Comparison of ENCODE assay signal across 9 cellular contexts in genomic region chr13:32019612-32020233, GRCh38. TPM values are rescaled to one million over a fixed set of nuclear protein-coding genes. Genes with fewer than 3 reads are reported as not detected.
DNase-seq lines count a peak whose midpoint lies in the region; ATAC-seq and TF ChIP-seq lines count a peak whose summit lies in the region.
"Had no signal": no experiment of that assay in that cellular context is flagged by ENCODE, and none has a peak within 500 bp of the region (broad histone marks: within the 10 kb centered on the region; RNA-seq: fewer than 3 reads in every experiment).

No MANE protein-coding gene starts in this region.

- H3K4me1 Mint-ChIP-seq in naive thymus-derived CD8-positive, alpha-beta T cell = no peaks in the 10 kb centered on the region

- H3K9me3 Mint-ChIP-seq in naive thymus-derived CD8-positive, alpha-beta T cell = no peaks in the 10 kb centered on the region

- DNase-seq in NCI-H1417 (lab: John Stamatoyannopoulos, UW) (peak; percentile 24 to 76 (median 41)), NCI-H1417 treated with DMSO at 0.1 percent for 48 hours (lab: John Stamatoyannopoulos, UW) (no peak), LHCN-M2 (ENCODE audit: low read depth) (peak; percentile 50), fibroblast of gingiva (ENCODE audit: low read depth) (peak; percentile 48)
- DNase-seq in naive thymus-derived CD8-positive, alpha-beta T cell = peak in 8 of 10 donors; percentile 13 to 66 (median 26)

- H3K27ac Mint-ChIP-seq in naive thymus-derived CD8-positive, alpha-beta T cell = no peak overlapping the region

- H2AFZ ChIP-seq in SU-DHL-6 (ENCODE audit: low read depth, low read length, severe bottlenecking) = no peak overlapping the region

- TF ChIP-seq CTCF in SU-DHL-6 (IDR thresholded peaks at IDR 0.05; ENCODE audit: insufficient read depth, low read length, poor library complexity, severe bottlenecking) = peak; percentile 73

- no peak overlapping the region for H3K4me3 Mint-ChIP-seq in naive thymus-derived CD8-positive, alpha-beta T cell

- H3K36me3 Mint-ChIP-seq in naive thymus-derived CD8-positive, alpha-beta T cell = no peaks in the 10 kb centered on the region

- no peaks in the 10 kb centered on the region for H3K27me3 ChIP-seq in SU-DHL-6 (ENCODE audit: low read length)
- H3K27me3 ChIP-seq: BLaER1 treated with 17β-estradiol and CSF1 and Interleukin-3, amounts not matched to agents 10 nM and 100 nM had no signal

- no peak overlapping the region for H3K4me2 ChIP-seq in SU-DHL-6 (ENCODE audit: low read depth, low read length, poor library complexity, severe bottlenecking)
- H3K4me2 ChIP-seq: BLaER1 treated with 17β-estradiol and CSF1 and Interleukin-3, amounts not matched to agents 10 nM and 100 nM had no signal

- H3K9ac ChIP-seq in SU-DHL-6 (ENCODE audit: low read length) = no peak overlapping the region
- H3K9ac ChIP-seq: BLaER1 treated with 17β-estradiol and CSF1 and Interleukin-3, amounts not matched to agents 10 nM and 100 nM had no signal

- POLR2A ChIA-PET in naive thymus-derived CD8-positive, alpha-beta T cell (lab: Charles Lee) = no interaction called here

- H3K9me2 ChIP-seq in SU-DHL-6 (replicated peaks; ENCODE audit: insufficient read depth, low read length) = no peaks in the 10 kb centered on the region

- no peaks in the 10 kb centered on the region for H3K36me3 ChIP-seq in SU-DHL-6 (ENCODE audit: low read length)
- H3K36me3 ChIP-seq: BLaER1 treated with 17β-estradiol and CSF1 and Interleukin-3, amounts not matched to agents 10 nM and 100 nM had no signal

- no peaks in the 10 kb centered on the region for H3K79me2 ChIP-seq in SU-DHL-6 (ENCODE audit: insufficient read depth, low read length)

- H3K4me3 ChIP-seq in SU-DHL-6 (ENCODE audit: insufficient read depth, low read length, poor library complexity, severe bottlenecking) = no peak overlapping the region
- H3K4me3 ChIP-seq: BLaER1 treated with 17β-estradiol and CSF1 and Interleukin-3, amounts not matched to agents 10 nM and 100 nM had no signal

- H3K27ac ChIP-seq in SU-DHL-6 (ENCODE audit: low read depth, low read length) = no peak overlapping the region
- H3K27ac ChIP-seq: BLaER1 treated with 17β-estradiol and CSF1 and Interleukin-3, amounts not matched to agents 10 nM and 100 nM had no signal

- H3K9me3 ChIP-seq in SU-DHL-6 (ENCODE audit: insufficient read depth, low read length) = no peaks in the 10 kb centered on the region
- H3K9me3 ChIP-seq: BLaER1 treated with 17β-estradiol and CSF1 and Interleukin-3, amounts not matched to agents 10 nM and 100 nM had no signal

- peak; percentile 61 for ATAC-seq in GM19395 (IDR thresholded peaks at IDR 0.05; ENCODE audit: unreplicated experiment)
- ATAC-seq in naive thymus-derived CD8-positive, alpha-beta T cell = peak; percentile 52
- no peak for ATAC-seq in HG02763 (IDR thresholded peaks at IDR 0.05; ENCODE audit: unreplicated experiment)

- no peaks in the 10 kb centered on the region for H3K27me3 Mint-ChIP-seq in naive thymus-derived CD8-positive, alpha-beta T cell

- H3F3A ChIP-seq in SU-DHL-6 (ENCODE audit: insufficient read depth) = no peaks in the 10 kb centered on the region

- no peaks in the 10 kb centered on the region for H4K20me1 ChIP-seq in SU-DHL-6 (ENCODE audit: low read depth, low read length)
- H4K20me1 ChIP-seq: BLaER1 treated with 17β-estradiol and CSF1 and Interleukin-3, amounts not matched to agents 10 nM and 100 nM had no signal

RNA-seq across cellular contexts. Expression of gene FRY, which starts 11.9 kb away (rescaled TPM):
- total RNA-seq in LHCN-M2 (2014; rRNA removed) = 2.5 TPM in 2 replicates
- polyA plus RNA-seq in LHCN-M2 (2012) = 6.3 TPM
- total RNA-seq in naive thymus-derived CD8-positive, alpha-beta T cell = 1 to 10 TPM; 1.2 to 1.4 TPM
- under 1 TPM; 0.08 to 0.40 (median 0.40) TPM for polyA plus RNA-seq in naive thymus-derived CD8-positive, alpha-beta T cell
